Comparison of ENCODE assay signal across 8 cellular contexts in genomic region chr19:5046339-5047039, GRCh38.
DNase-seq lines count a peak whose midpoint lies in the region; ATAC-seq and TF ChIP-seq lines count a peak whose summit lies in the region.
"Had no signal": no experiment of that assay in that cellular context is flagged by ENCODE, and none has a peak within 500 bp of the region (broad histone marks: within the 10 kb centered on the region; RNA-seq: fewer than 3 reads in every experiment).

No MANE protein-coding gene starts in this region.

- no peaks in the 10 kb centered on the region for H3K27me3 ChIP-seq in tibial artery
- H3K27me3 ChIP-seq: uterus had no signal

- no peak for TF ChIP-seq CTCF in fibroblast of villous mesenchyme (IDR thresholded peaks at IDR 0.05; ENCODE audit: insufficient read depth, low read depth, low read length)
- TF ChIP-seq CTCF in tibial artery (IDR thresholded peaks at IDR 0.05): no peak

- H3K4me3 ChIP-seq in fibroblast of villous mesenchyme (ENCODE audit: low read depth, low read length) (no peak overlapping the region), tibial artery (no peak overlapping the region)
- H3K4me3 ChIP-seq: uterus had no signal

- no peak for TF ChIP-seq POLR2A in GM18505 (IDR thresholded peaks at IDR 0.05; ENCODE audit: borderline replicate concordance, extremely low read depth, insufficient read depth, insufficient read length)

- ATAC-seq in HG03469 (IDR thresholded peaks at IDR 0.05; ENCODE audit: unreplicated experiment) (no peak), GM18505 (IDR thresholded peaks at IDR 0.05; ENCODE audit: unreplicated experiment) (no peak)

- H3K27ac ChIP-seq in tibial artery: peak overlapping the region; percentile 60 to 64
- H3K27ac ChIP-seq: uterus had no signal

- peaks cover 0 to 55% (median 42%) of the 10 kb centered on the region in 3 donors for H3K36me3 ChIP-seq in tibial artery
- H3K36me3 ChIP-seq: uterus had no signal

- H3K4me1 ChIP-seq in tibial artery: peaks cover 8 to 44% (median 39%) of the 10 kb centered on the region in 4 donors

- intact Hi-C loops in tibial artery (cut with DNase I; ENCODE audit: low total_unique reads): loop anchor here (5.0 kb wide), 2 partner anchors 81 to 531 kb away; no protein-coding TSS in a partner anchor

- no peaks in the 10 kb centered on the region for H3K9me3 ChIP-seq in tibial artery
- H3K9me3 ChIP-seq: uterus had no signal

- DNase-seq in HuH-7 (ENCODE audit: low spot score): peak; percentile 91
- peak; percentile 21 for DNase-seq in NCI-H748 treated with DMSO at 0.1 percent for 48 hours (lab: John Stamatoyannopoulos, UW)
- peak; percentile 59 for DNase-seq in fibroblast of villous mesenchyme (ENCODE audit: low read depth)
- peak; percentile 54 to 83 for DNase-seq in tibial artery
- DNase-seq in activated CD4-positive, alpha-beta T cell treated with anti-CD3 and anti-CD28 coated beads, Interleukin-2, amount 50 U/mL, for 1 hour: no peak
- DNase-seq: uterus had no signal
